Comparison of ENCODE assay signal across 37 cellular contexts in genomic region chr1:204192046-204192445, GRCh38. TPM values are rescaled to one million over a fixed set of nuclear protein-coding genes. Genes with fewer than 3 reads are reported as not detected.
"Had no signal": no experiment of that assay in that cellular context is flagged by ENCODE, and none has a peak within 500 bp of the region (broad histone marks: within the 10 kb centered on the region; RNA-seq: fewer than 3 reads in every experiment).

No MANE protein-coding gene starts in this region.

- DNase-seq: effector CD8-positive, alpha-beta T cell; endodermal cell; foreskin keratinocyte; glutamatergic neuron; heart right ventricle; left cardiac atrium; left lung; mesenchymal stem cell; mucosa of descending colon; naive B cell; right cardiac atrium; sigmoid colon; stimulated activated CD4-positive, alpha-beta T cell treated with anti-CD3 and anti-CD28 coated beads, Interleukin-2, amount 100 ng/mL, for 24 hours; stimulated activated CD4-positive, alpha-beta T cell treated with anti-CD3 and anti-CD28 coated beads, Interleukin-4, amount 100 ng/mL, for 24 hours; stimulated activated naive CD4-positive, alpha-beta T cell treated with Interleukin-2 at 50 U/mL for 16 hours; thyroid gland; trophoblast cell had no signal

- H3K36me3 Mint-ChIP-seq: mesothelial cell of epicardium; natural killer cell treated with Interleukin-12 subunit alpha and Interleukin-12 subunit beta and Interleukin-15 and Interleukin-18, amount 100 ng/mL, for 72 hours; stimulated activated effector memory CD8-positive, alpha-beta T cell treated with anti-CD3 and anti-CD28 coated beads, Interleukin-12 subunit alpha, Interleukin-12 subunit beta, amount 100 ng/mL, for 72 hours had no signal

- H3K9me3 ChIP-seq: esophagus muscularis mucosa, gastroesophageal sphincter, heart right ventricle, left lung, mucosa of descending colon, neutrophil, sigmoid colon, stomach, thyroid gland, vagina had no signal

- H3K36me3 ChIP-seq: esophagus muscularis mucosa, gastroesophageal sphincter, heart right ventricle, left lung, neutrophil, sigmoid colon, stomach, thyroid gland, vagina had no signal

- H3K9me3 Mint-ChIP-seq: dendritic cell treated with granulocyte-macrophage colony-stimulating factor and Interleukin-4, amounts not matched to agents 40 ng/mL and 50 ng/mL, for 4 days; endodermal cell; mesothelial cell of epicardium; naive B cell; natural killer cell treated with Interleukin-12 subunit alpha and Interleukin-12 subunit beta and Interleukin-15 and Interleukin-18, amount 100 ng/mL, for 72 hours; stimulated activated effector memory CD8-positive, alpha-beta T cell treated with anti-CD3 and anti-CD28 coated beads, Interleukin-12 subunit alpha, Interleukin-12 subunit beta, amount 100 ng/mL, for 72 hours had no signal

- H3K27ac Mint-ChIP-seq: dendritic cell treated with granulocyte-macrophage colony-stimulating factor and Interleukin-4, amounts not matched to agents 40 ng/mL and 50 ng/mL, for 4 days; endodermal cell; mesothelial cell of epicardium; natural killer cell treated with Interleukin-12 subunit alpha and Interleukin-12 subunit beta and Interleukin-15 and Interleukin-18, amount 100 ng/mL, for 72 hours; progenitor cell of endocrine pancreas; stimulated activated effector memory CD8-positive, alpha-beta T cell treated with anti-CD3 and anti-CD28 coated beads, Interleukin-12 subunit alpha, Interleukin-12 subunit beta, amount 100 ng/mL, for 72 hours had no signal

- H3K4me3 Mint-ChIP-seq: dendritic cell treated with granulocyte-macrophage colony-stimulating factor and Interleukin-4, amounts not matched to agents 40 ng/mL and 50 ng/mL, for 4 days; endodermal cell; mesothelial cell of epicardium; naive B cell; natural killer cell treated with Interleukin-12 subunit alpha and Interleukin-12 subunit beta and Interleukin-15 and Interleukin-18, amount 100 ng/mL, for 72 hours; neural crest cell; stimulated activated effector memory CD8-positive, alpha-beta T cell treated with anti-CD3 and anti-CD28 coated beads, Interleukin-12 subunit alpha, Interleukin-12 subunit beta, amount 100 ng/mL, for 72 hours had no signal

- H3K4me1 ChIP-seq: foreskin keratinocyte, parathyroid adenoma had no signal

- H3K27ac ChIP-seq: epithelial cell of prostate, esophagus muscularis mucosa, foreskin keratinocyte, gastroesophageal sphincter, heart right ventricle, left lung, neutrophil, parathyroid adenoma, sigmoid colon, thyroid gland, vagina had no signal

- H3K4me3 ChIP-seq: esophagus muscularis mucosa, gastroesophageal sphincter, heart right ventricle, left lung, mucosa of descending colon, sigmoid colon, stomach, thyroid gland, vagina had no signal

RNA-seq across cellular contexts. Expression of gene KISS1, which starts 4.2 kb away (rescaled TPM):
- total RNA-seq: endodermal cell; esophagus muscularis mucosa; foreskin keratinocyte; gastroesophageal sphincter; heart right ventricle; left cardiac atrium; lower leg skin; natural killer cell treated with Interleukin-12 subunit alpha and Interleukin-12 subunit beta and Interleukin-15 and Interleukin-18, amount 100 ng/mL, for 72 hours; neural crest cell; omental fat pad; progenitor cell of endocrine pancreas; renal cortical epithelial cell; right cardiac atrium; sigmoid colon; skeletal muscle tissue; subcutaneous adipose tissue; temporal lobe; thyroid gland; vagina had no signal

RNA-seq across cellular contexts. Expression of gene GOLT1A, which starts 21.7 kb away (rescaled TPM):
- total RNA-seq: heart right ventricle; left cardiac atrium; natural killer cell treated with Interleukin-12 subunit alpha and Interleukin-12 subunit beta and Interleukin-15 and Interleukin-18, amount 100 ng/mL, for 72 hours; neural crest cell; omental fat pad; right cardiac atrium; sigmoid colon; skeletal muscle tissue; subcutaneous adipose tissue; vagina had no signal

RNA-seq across cellular contexts. Expression of gene REN, which starts 25.9 kb away (rescaled TPM):
- total RNA-seq: endodermal cell; esophagus muscularis mucosa; foreskin keratinocyte; gastroesophageal sphincter; heart right ventricle; left cardiac atrium; lung microvascular endothelial cell; mesothelial cell of epicardium; natural killer cell treated with Interleukin-12 subunit alpha and Interleukin-12 subunit beta and Interleukin-15 and Interleukin-18, amount 100 ng/mL, for 72 hours; neural crest cell; progenitor cell of endocrine pancreas; renal cortical epithelial cell; sigmoid colon; skeletal muscle tissue; stomach; subcutaneous adipose tissue; temporal lobe; thyroid gland; vagina had no signal
